Comparison of ENCODE assay signal across 11 cellular contexts in genomic region chr17:1180434-1180742, GRCh38. TPM values are rescaled to one million over a fixed set of nuclear protein-coding genes. Genes with fewer than 3 reads are reported as not detected.
DNase-seq lines count a peak whose midpoint lies in the region; ATAC-seq, FAIRE-seq and TF ChIP-seq lines count a peak whose summit lies in the region.
"Had no signal": no experiment of that assay in that cellular context is flagged by ENCODE, and none has a peak within 500 bp of the region (broad histone marks: within the 10 kb centered on the region; RNA-seq: fewer than 3 reads in every experiment).

No MANE protein-coding gene starts in this region.

- no peak overlapping the region for H2BK15ac ChIP-seq in mesenchymal stem cell (ENCODE audit: low read depth, poor library complexity, severe bottlenecking)

- peak overlapping the region in 1 of 2 experiments; percentile 18 for H3K23ac ChIP-seq in mesenchymal stem cell (ENCODE audit: low read length in 2 of 2)

- no TSS peak for BruUV-seq in GM12878 (replicated peaks; lab: Mats Ljungman, UMichigan)

- peaks cover 8% of the 10 kb centered on the region for H3K79me1 ChIP-seq in mesenchymal stem cell (replicated peaks; ENCODE audit: low read length, poor library complexity, severe bottlenecking)

- peak overlapping the region; percentile 35 for H4K8ac ChIP-seq in mesenchymal stem cell (ENCODE audit: low read length)

- no peaks in the 10 kb centered on the region for H3K9me3 Mint-ChIP-seq in activated naive CD4-positive, alpha-beta T cell treated with anti-CD3 and anti-CD28 coated beads, Interleukin-2, amount 50 U/mL, for 24 hours
- H3K9me3 Mint-ChIP-seq in activated naive CD4-positive, alpha-beta T cell treated with anti-CD3 and anti-CD28 coated beads for 36 hours: no peaks in the 10 kb centered on the region
- H3K9me3 Mint-ChIP-seq: CD4-positive, CD25-positive, alpha-beta regulatory T cell; T-helper 1 cell treated with Interleukin-12 subunit alpha and Interleukin-12 subunit beta and Interleukin-4 antibody, amounts not matched to agents 30 μg/mL and 1 μg/mL, for 36 hours had no signal

- no peaks in the 10 kb centered on the region for H3K4me1 Mint-ChIP-seq in activated naive CD4-positive, alpha-beta T cell treated with anti-CD3 and anti-CD28 coated beads, Interleukin-2, amount 50 U/mL, for 24 hours
- peaks cover 8% of the 10 kb centered on the region for H3K4me1 Mint-ChIP-seq in activated naive CD4-positive, alpha-beta T cell treated with anti-CD3 and anti-CD28 coated beads for 36 hours (ENCODE audit: low read depth)

- no peak overlapping the region for H2BK120ac ChIP-seq in mesenchymal stem cell (ENCODE audit: low read depth, low read length)

- peak overlapping the region; percentile 81 for H3K4me2 ChIP-seq in GM12878 (ENCODE audit: control insufficient read depth, insufficient read depth)
- H3K4me2 ChIP-seq in mesenchymal stem cell (ENCODE audit: low read length, poor library complexity, severe bottlenecking): peak overlapping the region; percentile 63

- SMC1A ChIA-PET in GM12878 (lab: Charles Lee; ENCODE audit: uncharacterized antibody, unreplicated experiment): interaction anchor here (1.6 to 4.7 kb wide), 5 partner anchors 15 to 58 kb away, joined by 9 to 40 read pairs (median 13); no protein-coding TSS in a partner anchor

- H3K9ac ChIP-seq in GM12878 (ENCODE audit: control insufficient read depth, insufficient read depth, low read length) (peak overlapping the region; percentile 62), mesenchymal stem cell (ENCODE audit: low read length) (peak overlapping the region; percentile 8)

- peaks cover 49% of the 10 kb centered on the region for H3K79me2 ChIP-seq in GM12878 (ENCODE audit: control insufficient read depth, insufficient read depth, low read length)

- ATAC-seq in GM12878: no peak; the same call in 2 of the 3 replicates

- no peak for TF ChIP-seq RAD21 in GM12878 (IDR thresholded peaks at IDR 0.05; ENCODE audit: insufficient read depth, low read depth, low read length)

- POLR2A ChIA-PET in GM12878 (lab: Charles Lee): interaction anchor here (0.5 to 2.7 kb wide), 5 partner anchors 18 to 49 kb away, joined by 3 to 24 read pairs (median 13); no protein-coding TSS in a partner anchor

- H4K20me1 ChIP-seq in GM12878 (ENCODE audit: control insufficient read depth, insufficient read depth): no peaks in the 10 kb centered on the region

- H2AK5ac ChIP-seq in mesenchymal stem cell (ENCODE audit: low read length, severe bottlenecking): no peak overlapping the region

- WGBS in GM12878 (ENCODE audit: insufficient coverage, insufficient replicate concordance, low lambda C conversion rate, missing lambda C conversion rate): 3% methylated on average over 12 of the region's 19 CpGs
- 29% methylated on average over 19 of the region's 19 CpGs for WGBS in mesenchymal stem cell
- WGBS in transverse colon (ENCODE audit: low coverage in 1 of 2), 2 donors: 35% methylated on average over 18 of the region's 19 CpGs; no CpG with 5 or more reads in 1 of the 2 donors

- H3K18ac ChIP-seq in mesenchymal stem cell (ENCODE audit: low read depth in 1 of 2, low read length in 2 of 2): peak overlapping the region; percentile 16 to 59

- peak overlapping the region in 1 of 2 experiments; percentile 25 for H2BK12ac ChIP-seq in mesenchymal stem cell (ENCODE audit: low read length in 2 of 2)

- TF ChIP-seq POLR2A in GM12878 (IDR thresholded peaks at IDR 0.05; ENCODE audit: low read depth, low read length): peak; percentile 2; the same call in 1 of the 2 replicates
- no peak for TF ChIP-seq POLR2A in transverse colon (IDR thresholded peaks at IDR 0.05)

- RAD21 ChIA-PET in GM12878 (lab: Charles Lee; ENCODE audit: unreplicated experiment): interaction anchor here (1.2 to 4.9 kb wide), 6 partner anchors 15 to 49 kb away, joined by 4 to 44 read pairs (median 23); no protein-coding TSS in a partner anchor

- CTCF ChIA-PET in activated naive CD4-positive, alpha-beta T cell treated with anti-CD3 and anti-CD28 coated beads for 36 hours (lab: Charles Lee): no interaction called here
- CTCF ChIA-PET in GM12878 (lab: Yijun Ruan, JAX): interaction anchor here (1.2 to 9.2 kb wide), 5 partner anchors 8 to 57 kb away, joined by 5 to 138 read pairs (median 12); no protein-coding TSS in a partner anchor

- H3K4ac ChIP-seq in mesenchymal stem cell (ENCODE audit: low read depth in 1 of 2, low read length in 2 of 2): peak overlapping the region; percentile 2 to 38

- no peak overlapping the region for H3K14ac ChIP-seq in mesenchymal stem cell (ENCODE audit: low read length in 2 of 2)

- peaks cover 57% of the 10 kb centered on the region for H3K4me1 ChIP-seq in GM12878 (ENCODE audit: control insufficient read depth, insufficient read depth, low read length)
- peaks cover 51% of the 10 kb centered on the region for H3K4me1 ChIP-seq in mesenchymal stem cell (ENCODE audit: control insufficient read depth, insufficient read depth, low read depth, low read length)
- peaks cover 14 to 39% (median 19%) of the 10 kb centered on the region in 4 donors for H3K4me1 ChIP-seq in transverse colon

- H3K27me3 ChIP-seq in GM12878 (replicated peaks in 1 of 2; ENCODE audit: control insufficient read depth in 2 of 2, insufficient read depth in 2 of 2, low read length in 1 of 2) (no peaks in the 10 kb centered on the region), mesenchymal stem cell (ENCODE audit: control insufficient read depth in 1 of 2, insufficient read depth in 1 of 2, low read length in 2 of 2) (no peaks in the 10 kb centered on the region), transverse colon (no peaks in the 10 kb centered on the region)

- TF ChIP-seq EP300 in GM12878 (IDR thresholded peaks at IDR 0.05; ENCODE audit: borderline replicate concordance in 1 of 2, control insufficient read depth in 1 of 2, low read depth in 2 of 2, low read length in 2 of 2): no peak
- no peak for TF ChIP-seq EP300 in transverse colon (IDR thresholded peaks at IDR 0.05; ENCODE audit: low read depth)

- H3K36me3 Mint-ChIP-seq in activated naive CD4-positive, alpha-beta T cell treated with anti-CD3 and anti-CD28 coated beads, Interleukin-2, amount 50 U/mL, for 24 hours: no peaks in the 10 kb centered on the region
- no peaks in the 10 kb centered on the region for H3K36me3 Mint-ChIP-seq in activated naive CD4-positive, alpha-beta T cell treated with anti-CD3 and anti-CD28 coated beads for 36 hours (ENCODE audit: low read depth)
- H3K36me3 Mint-ChIP-seq: CD4-positive, CD25-positive, alpha-beta regulatory T cell had no signal

- in situ Hi-C loops in GM12878 (cut with MboI) (no loop called here), transverse colon (cut with MboI; ENCODE audit: low pct_ligation_motif_present in 1 of 4, low pct_unique_long_range_greater_than_20kb in 1 of 4, low sequenced_read_pairs in 3 of 4) (loop anchor here in 1 of 4 donors (10.0 kb wide), 1 partner anchor 56 kb away; no protein-coding TSS in a partner anchor)

- no peaks in the 10 kb centered on the region; a peak in 1 of 4 replicates for H3K36me3 ChIP-seq in GM12878 (ENCODE audit: control insufficient read depth in 2 of 2, insufficient read depth in 2 of 2, low read length in 1 of 2)
- H3K36me3 ChIP-seq in mesenchymal stem cell (ENCODE audit: control insufficient read depth in 1 of 2, insufficient read depth in 2 of 2, low read depth in 1 of 2, low read length in 2 of 2): peaks cover 0 to 2% of the 10 kb centered on the region in 2 experiments
- no peaks in the 10 kb centered on the region for H3K36me3 ChIP-seq in transverse colon

- no peaks in the 10 kb centered on the region for H3K9me3 ChIP-seq in GM12878 (replicated peaks; ENCODE audit: control insufficient read depth, insufficient read depth, low read length)
- no peaks in the 10 kb centered on the region for H3K9me3 ChIP-seq in mesenchymal stem cell (ENCODE audit: control insufficient read depth, low read length)
- H3K9me3 ChIP-seq in transverse colon: no peaks in the 10 kb centered on the region

- DNase-seq in activated naive CD4-positive, alpha-beta T cell treated with anti-CD3 and anti-CD28 coated beads for 36 hours: no peak
- no peak for DNase-seq in GM12878 (ENCODE audit: low read depth, low spot score)
- DNase-seq in mesenchymal stem cell: no peak
- DNase-seq in transverse colon: no peak
- DNase-seq in kidney glomerular epithelial cell (lab: John Stamatoyannopoulos, UW): no peak
- no peak for DNase-seq in effector CD8-positive, alpha-beta T cell (lab: John Stamatoyannopoulos, UW)
- DNase-seq in NCI-H1436 treated with DMSO at 0.1 percent for 48 hours (lab: John Stamatoyannopoulos, UW): no peak
- DNase-seq: KBM-7 had no signal

- 0 out of 2 replicates have a peak overlapping the region, but pooled peaks have one; percentile 5 for H2AFZ ChIP-seq in GM12878 (ENCODE audit: control insufficient read depth, low read depth, low read length)
- peak overlapping the region; percentile 64 for H2AFZ ChIP-seq in mesenchymal stem cell (ENCODE audit: low read depth, low read length)

- H4K91ac ChIP-seq in mesenchymal stem cell (ENCODE audit: low read length): peak overlapping the region; percentile 43

- H3K4me3 ChIP-seq in GM12878 (peak overlapping the region; percentile 63; the same call in 1 of the 2 replicates), mesenchymal stem cell (ENCODE audit: insufficient read depth in 1 of 2, low read depth in 1 of 2, low read length in 2 of 2) (peak overlapping the region; percentile 44 to 53), transverse colon (peak overlapping the region; percentile 54 to 87 (median 74))

- H3K27ac ChIP-seq in GM12878 (ENCODE audit: control insufficient read depth, insufficient read depth) (peak overlapping the region; percentile 89), mesenchymal stem cell (ENCODE audit: low read length, poor library complexity, severe bottlenecking) (no peak overlapping the region), transverse colon (peak overlapping the region; percentile 52 to 62 (median 56))

- H3K4me3 Mint-ChIP-seq in activated naive CD4-positive, alpha-beta T cell treated with anti-CD3 and anti-CD28 coated beads, Interleukin-2, amount 50 U/mL, for 24 hours: peak overlapping the region; percentile 47
- H3K4me3 Mint-ChIP-seq in activated naive CD4-positive, alpha-beta T cell treated with anti-CD3 and anti-CD28 coated beads for 36 hours: no peak overlapping the region
- H3K4me3 Mint-ChIP-seq: T-helper 1 cell treated with Interleukin-12 subunit alpha and Interleukin-12 subunit beta and Interleukin-4 antibody, amounts not matched to agents 30 μg/mL and 1 μg/mL, for 36 hours had no signal

- no peaks in the 10 kb centered on the region for H3K27me3 Mint-ChIP-seq in activated naive CD4-positive, alpha-beta T cell treated with anti-CD3 and anti-CD28 coated beads, Interleukin-2, amount 50 U/mL, for 24 hours
- no peaks in the 10 kb centered on the region for H3K27me3 Mint-ChIP-seq in activated naive CD4-positive, alpha-beta T cell treated with anti-CD3 and anti-CD28 coated beads for 36 hours (ENCODE audit: low read depth)

- no peak overlapping the region for H3K27ac Mint-ChIP-seq in activated naive CD4-positive, alpha-beta T cell treated with anti-CD3 and anti-CD28 coated beads, Interleukin-2, amount 50 U/mL, for 24 hours
- no peak overlapping the region for H3K27ac Mint-ChIP-seq in activated naive CD4-positive, alpha-beta T cell treated with anti-CD3 and anti-CD28 coated beads for 36 hours
- H3K27ac Mint-ChIP-seq: T-helper 1 cell treated with Interleukin-12 subunit alpha and Interleukin-12 subunit beta and Interleukin-4 antibody, amounts not matched to agents 30 μg/mL and 1 μg/mL, for 36 hours had no signal

- TF ChIP-seq CTCF in GM12878 (IDR thresholded peaks at IDR 0.05 in 2 of 3, conservative IDR thresholded peaks at IDR 0.05 in 1 of 3; ENCODE audit: control insufficient read depth in 2 of 3, extremely low read depth in 1 of 3, insufficient read depth in 1 of 3, low read depth in 3 of 3, low read length in 3 of 3): no peak
- TF ChIP-seq CTCF in transverse colon (IDR thresholded peaks at IDR 0.05): no peak

- H2BK5ac ChIP-seq in mesenchymal stem cell (ENCODE audit: low read depth, low read length, poor library complexity, severe bottlenecking): no peak overlapping the region

- intact Hi-C loops in activated naive CD4-positive, alpha-beta T cell treated with anti-CD3 and anti-CD28 coated beads for 36 hours (cut with micrococcal nuclease): no loop called here
- intact Hi-C loops in GM12878 (cut with micrococcal nuclease; ENCODE audit: unreplicated experiment) (loop anchor here (5.0 kb wide), 1 partner anchor 47 kb away; no protein-coding TSS in a partner anchor), transverse colon (cut with DNase I; ENCODE audit: low total_unique reads) (no loop called here)

- no peak for FAIRE-seq in GM12878 (lab: Jason Lieb, UNC)

RNA-seq across cellular contexts. Expression of gene ABR, which starts 0.6 kb away (rescaled TPM):
- 10 to 100 TPM; 32.1 to 33.4 TPM for total RNA-seq in activated naive CD4-positive, alpha-beta T cell treated with anti-CD3 and anti-CD28 coated beads for 36 hours
- total RNA-seq in GM12878 (2013; cell fraction: nucleolus; rRNA removed): 192 and 258 TPM in 2 replicates
- total RNA-seq in GM12878 (2014; rRNA removed): 35.6 and 49.4 TPM in 2 replicates
- 20.8 and 24.4 TPM in 2 replicates for total RNA-seq in GM12878 (2014; rRNA removed; fragmentation: Illumina TruSeq; extraction: Trizol)
- 101 and 112 TPM in 2 replicates for total RNA-seq in GM12878 (2021)
- polyA plus RNA-seq in GM12878 (2011; ENCODE audit: low read depth): 36.8 TPM
- polyA plus RNA-seq in GM12878 (2011; rRNA removed): 17.6 and 41.4 TPM in 2 replicates
- polyA plus RNA-seq in GM12878 (2011; cell fraction: cytosol; rRNA removed): 34.7 and 44.4 TPM in 2 replicates
- 238 and 247 TPM in 2 replicates for polyA plus RNA-seq in GM12878 (2011; cell fraction: nucleus; rRNA removed)
- polyA plus RNA-seq in GM12878 (2012): 50.4 and 62.8 TPM in 2 replicates
- 39.5 and 40.5 TPM in 2 replicates for polyA plus RNA-seq in GM12878 (2014; fragmentation: Illumina TruSeq; extraction: Trizol)
- polyA plus RNA-seq in GM12878 (2014; fragmentation: Nextera tagmentation; extraction: Ambion mirVana): 1 to 10 TPM; 1.4 to 2.5 TPM
- polyA plus RNA-seq in GM12878 (2014; rRNA removed): 38.6 and 53.1 TPM in 2 replicates
- polyA plus RNA-seq in GM12878 (2016; fragmentation: Nextera tagmentation; extraction: Ambion mirVana): 10 to 100 TPM; 16.5 to 21.4 TPM
- 41.5 and 66.5 TPM in 2 replicates for polyA minus RNA-seq in GM12878 (2011; rRNA and poly(A)+ RNA removed)
- 31.5 and 37.0 TPM in 2 replicates for polyA minus RNA-seq in GM12878 (2011; cell fraction: cytosol; rRNA and poly(A)+ RNA removed)
- polyA minus RNA-seq in GM12878 (2011; cell fraction: nucleus; rRNA and poly(A)+ RNA removed): 61.5 and 95.8 TPM in 2 replicates
- polyA plus RNA-seq in mesenchymal stem cell (2013, experiment 1 of 2): 57.4 TPM
- polyA plus RNA-seq in mesenchymal stem cell (2013, experiment 2 of 2): 56.4 TPM
- 1,000 to 10,000 TPM in 1 of 4 donors, 100 to 1,000 TPM in 3; 286 to 1,099 (median 522) TPM for total RNA-seq in transverse colon
